ENCODE assay signal across 18 cellular contexts in genomic region chr2:102439065-102439695, GRCh38. TPM values are rescaled to one million over a fixed set of nuclear protein-coding genes. Genes with fewer than 3 reads are reported as not detected.
A peak's percentile ranks its signal among the peaks of the same experiment; 100 is the strongest.
DNase-seq lines count a peak whose midpoint lies in the region; ATAC-seq, FAIRE-seq and TF ChIP-seq lines count a peak whose summit lies in the region.
"Had no signal": no experiment of that assay in that cellular context is flagged by ENCODE, and none has a peak within 500 bp of the region (broad histone marks: within the 10 kb centered on the region; RNA-seq: fewer than 3 reads in every experiment).

No MANE protein-coding gene starts in this region.

- H3K9me3 ChIP-seq in right lobe of liver, result no peaks in the 10 kb centered on the region
- H3K9me3 ChIP-seq: ovary had no signal

- TF ChIP-seq CTCF in right lobe of liver (IDR thresholded peaks at IDR 0.05) (no peak), D721Med (IDR thresholded peaks at IDR 0.05; ENCODE audit: insufficient read depth, missing control alignments) (no peak)

- intact Hi-C loops in right lobe of liver (cut with DNase I), result no loop called here

- H3K27me3 ChIP-seq in right lobe of liver, result no peaks in the 10 kb centered on the region
- H3K27me3 ChIP-seq: ovary had no signal

- no peak overlapping the region for H3K4me3 ChIP-seq in right lobe of liver
- H3K4me3 ChIP-seq: ovary had no signal

- TF ChIP-seq POLR2A in right lobe of liver (IDR thresholded peaks at IDR 0.05), result no peak

- no peaks in the 10 kb centered on the region for H3K4me1 ChIP-seq in right lobe of liver

- H3K27ac ChIP-seq in epithelial cell of prostate, result no peak overlapping the region
- no peak overlapping the region for H3K27ac ChIP-seq in right lobe of liver
- H3K27ac ChIP-seq: ovary had no signal

- ATAC-seq in right lobe of liver, result peak in 3 of 4 donors; percentile 26 to 47 (median 42)

- 35% methylated on average over 6 of the region's 6 CpGs for WGBS in right lobe of liver (ENCODE audit: insufficient coverage, low coverage, low lambda C conversion rate, missing lambda C conversion rate)

- no peak for FAIRE-seq in D721Med (lab: Jason Lieb, UNC)

- DNase-seq in AG08395 (ENCODE audit: low spot score) (peak; percentile 45), HT1080 (ENCODE audit: low read depth) (peak; percentile 54), epithelial cell of prostate (ENCODE audit: low read depth, low spot score) (peak; percentile 39), right lobe of liver (no peak), D721Med (ENCODE audit: insufficient read length, low spot score) (no peak), COLO668 (lab: John Stamatoyannopoulos, UW; ENCODE audit: unreplicated experiment) (no peak), DMS153 (lab: John Stamatoyannopoulos, UW) (no peak), globus pallidus (ENCODE audit: low spot score) (no peak)
- DNase-seq: activated B cell treated with CpG ODN at 0.5 μM for 24 hours; caudate nucleus; NCI-H2081 treated with DMSO at 0.1 percent for 48 hours; NK-92 treated with Interleukin-12 subunit alpha and Interleukin-12 subunit beta, amount 100 ng/mL, for 24 hours; ovary; stimulated activated CD4-positive, alpha-beta T cell treated with anti-CD3 and anti-CD28 coated beads, Interleukin-4, amount 100 ng/mL, for 1 hour; stimulated activated naive CD4-positive, alpha-beta T cell had no signal

- no peaks in the 10 kb centered on the region for H3K36me3 ChIP-seq in right lobe of liver
- H3K36me3 ChIP-seq: ovary had no signal

RNA-seq across cellular contexts. Expression of gene IL18RAP, which starts 16.2 kb away (rescaled TPM):
- total RNA-seq in HT1080 (2014; rRNA removed; shearing (Covaris generic)), result not detected in 2 replicates
- polyA plus RNA-seq in HT1080 (2015; cell fraction: cytosol; rRNA removed), result 0.05 TPM in 1 of 2 replicates, not detected in the other
- polyA plus RNA-seq in HT1080 (2015; cell fraction: nucleus; rRNA removed), result not detected in 2 replicates
- 1 to 10 TPM in 2 of 6 experiments, under 1 TPM in 4; 0.22 to 2.7 (median 0.67) TPM for total RNA-seq in right lobe of liver
- polyA plus RNA-seq: CD14-positive monocyte had no signal

RNA-seq across cellular contexts. Expression of gene SLC9A4, which starts 33.8 kb away (rescaled TPM):
- not detected in 2 replicates for total RNA-seq in HT1080 (2014; rRNA removed; shearing (Covaris generic))
- polyA plus RNA-seq in HT1080 (2015; cell fraction: cytosol; rRNA removed), result not detected in 2 replicates
- not detected in 2 replicates for polyA plus RNA-seq in HT1080 (2015; cell fraction: nucleus; rRNA removed)
- total RNA-seq in right lobe of liver, result not detected
- total RNA-seq: activated T-helper 1 cell treated with anti-CD3 and anti-CD28 coated beads, Interleukin-12 subunit alpha, Interleukin-12 subunit beta, Interleukin-2, Interleukin-4 antibody, amounts not matched to agents 30 ng/mL and 10 ng/mL and 1 ng/mL, durations not matched to agents 14 hours and 24 hours and 36 hours; liver had no signal
- polyA plus RNA-seq: CD14-positive monocyte, liver, ovary had no signal

Comparison
In these comparisons a context has a peak if more than half of its experiments do, and no peak if none do; other contexts are left out.
1. DNase-seq: peak in AG08395 (single experiment), HT1080 (single experiment) and epithelial cell of prostate (single experiment); none in right lobe of liver (0 of 3), D721Med (single experiment), COLO668 (single experiment), DMS153 (single experiment) and globus pallidus (single experiment).